In genomic region chr19:49866933-49867782, GRCh38 we compare ENCODE assay signal across 1 cellular context.
TF ChIP-seq lines count a peak whose summit lies in the region.

Gene PNKP (minus strand): TSS chr19:49867576. CDS start chr19:49867204, 372 bp downstream.

TF ChIP-seq in HepG2, 621 proteins besides CTCF, POLR2A, EP300 and RAD21 (continued from another document and continues in another):
- 0 out of 2 replicates have a peak, but pooled peaks have one; percentile 11 for TF ChIP-seq FOXO1 (CRISPR knock-in tag; IDR thresholded peaks at IDR 0.05)
- TF ChIP-seq ZNF710 (CRISPR knock-in tag; IDR thresholded peaks at IDR 0.05; ENCODE audit: borderline replicate concordance) = 0 out of 2 replicates have a peak, but pooled peaks have one; percentile 59
- TF ChIP-seq ZNF280B (CRISPR knock-in tag; IDR thresholded peaks at IDR 0.05; ENCODE audit: borderline replicate concordance) = peak; percentile 93
- peak; percentile 96 for TF ChIP-seq HDAC1 (CRISPR knock-in tag; IDR thresholded peaks at IDR 0.05)
- no peak for TF ChIP-seq HNF1A (IDR thresholded peaks at IDR 0.05; ENCODE audit: low read depth)
- TF ChIP-seq HNF1A (CRISPR knock-in tag; IDR thresholded peaks at IDR 0.05; ENCODE audit: borderline replicate concordance) = peak; percentile 60; the same call in 1 of the 2 replicates
- TF ChIP-seq, protein P1, sequence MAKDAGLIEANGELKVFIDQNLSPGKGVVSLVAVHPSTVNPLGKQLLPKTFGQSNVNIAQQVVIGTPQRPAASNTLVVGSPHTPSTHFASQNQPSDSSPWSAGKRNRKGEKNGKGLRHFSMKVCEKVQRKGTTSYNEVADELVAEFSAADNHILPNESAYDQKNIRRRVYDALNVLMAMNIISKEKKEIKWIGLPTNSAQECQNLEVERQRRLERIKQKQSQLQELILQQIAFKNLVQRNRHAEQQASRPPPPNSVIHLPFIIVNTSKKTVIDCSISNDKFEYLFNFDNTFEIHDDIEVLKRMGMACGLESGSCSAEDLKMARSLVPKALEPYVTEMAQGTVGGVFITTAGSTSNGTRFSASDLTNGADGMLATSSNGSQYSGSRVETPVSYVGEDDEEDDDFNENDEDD (CRISPR knock-in tag; IDR thresholded peaks at IDR 0.05; ENCODE audit: borderline replicate concordance) = peak; percentile 80; the same call in 1 of the 2 replicates
- TF ChIP-seq ZNF414 (CRISPR knock-in tag; IDR thresholded peaks at IDR 0.05) = peak; percentile 21; the same call in 1 of the 2 replicates
- TF ChIP-seq ZNF33B (CRISPR knock-in tag; IDR thresholded peaks at IDR 0.05) = no peak
- peak; percentile 77 for TF ChIP-seq ZFY (CRISPR knock-in tag; IDR thresholded peaks at IDR 0.05)
- peak; percentile 79; the same call in 1 of the 2 replicates for TF ChIP-seq ZNF451 (CRISPR knock-in tag; IDR thresholded peaks at IDR 0.05)
- TF ChIP-seq YEATS4 (CRISPR knock-in tag; IDR thresholded peaks at IDR 0.05; ENCODE audit: borderline replicate concordance) = peak; percentile 83; the same call in 1 of the 2 replicates
- TF ChIP-seq, protein P2, sequence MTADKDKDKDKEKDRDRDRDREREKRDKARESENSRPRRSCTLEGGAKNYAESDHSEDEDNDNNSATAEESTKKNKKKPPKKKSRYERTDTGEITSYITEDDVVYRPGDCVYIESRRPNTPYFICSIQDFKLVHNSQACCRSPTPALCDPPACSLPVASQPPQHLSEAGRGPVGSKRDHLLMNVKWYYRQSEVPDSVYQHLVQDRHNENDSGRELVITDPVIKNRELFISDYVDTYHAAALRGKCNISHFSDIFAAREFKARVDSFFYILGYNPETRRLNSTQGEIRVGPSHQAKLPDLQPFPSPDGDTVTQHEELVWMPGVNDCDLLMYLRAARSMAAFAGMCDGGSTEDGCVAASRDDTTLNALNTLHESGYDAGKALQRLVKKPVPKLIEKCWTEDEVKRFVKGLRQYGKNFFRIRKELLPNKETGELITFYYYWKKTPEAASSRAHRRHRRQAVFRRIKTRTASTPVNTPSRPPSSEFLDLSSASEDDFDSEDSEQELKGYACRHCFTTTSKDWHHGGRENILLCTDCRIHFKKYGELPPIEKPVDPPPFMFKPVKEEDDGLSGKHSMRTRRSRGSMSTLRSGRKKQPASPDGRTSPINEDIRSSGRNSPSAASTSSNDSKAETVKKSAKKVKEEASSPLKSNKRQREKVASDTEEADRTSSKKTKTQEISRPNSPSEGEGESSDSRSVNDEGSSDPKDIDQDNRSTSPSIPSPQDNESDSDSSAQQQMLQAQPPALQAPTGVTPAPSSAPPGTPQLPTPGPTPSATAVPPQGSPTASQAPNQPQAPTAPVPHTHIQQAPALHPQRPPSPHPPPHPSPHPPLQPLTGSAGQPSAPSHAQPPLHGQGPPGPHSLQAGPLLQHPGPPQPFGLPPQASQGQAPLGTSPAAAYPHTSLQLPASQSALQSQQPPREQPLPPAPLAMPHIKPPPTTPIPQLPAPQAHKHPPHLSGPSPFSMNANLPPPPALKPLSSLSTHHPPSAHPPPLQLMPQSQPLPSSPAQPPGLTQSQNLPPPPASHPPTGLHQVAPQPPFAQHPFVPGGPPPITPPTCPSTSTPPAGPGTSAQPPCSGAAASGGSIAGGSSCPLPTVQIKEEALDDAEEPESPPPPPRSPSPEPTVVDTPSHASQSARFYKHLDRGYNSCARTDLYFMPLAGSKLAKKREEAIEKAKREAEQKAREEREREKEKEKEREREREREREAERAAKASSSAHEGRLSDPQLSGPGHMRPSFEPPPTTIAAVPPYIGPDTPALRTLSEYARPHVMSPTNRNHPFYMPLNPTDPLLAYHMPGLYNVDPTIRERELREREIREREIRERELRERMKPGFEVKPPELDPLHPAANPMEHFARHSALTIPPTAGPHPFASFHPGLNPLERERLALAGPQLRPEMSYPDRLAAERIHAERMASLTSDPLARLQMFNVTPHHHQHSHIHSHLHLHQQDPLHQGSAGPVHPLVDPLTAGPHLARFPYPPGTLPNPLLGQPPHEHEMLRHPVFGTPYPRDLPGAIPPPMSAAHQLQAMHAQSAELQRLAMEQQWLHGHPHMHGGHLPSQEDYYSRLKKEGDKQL (CRISPR knock-in tag; IDR thresholded peaks at IDR 0.05; ENCODE audit: low read depth) = no peak
- 0 out of 2 replicates have a peak, but pooled peaks have one; percentile 14 for TF ChIP-seq ZBTB7B (CRISPR knock-in tag; IDR thresholded peaks at IDR 0.05)
- TF ChIP-seq ZNF230 (CRISPR knock-in tag; IDR thresholded peaks at IDR 0.05) = peak; percentile 65; the same call in 1 of the 2 replicates
- no peak for TF ChIP-seq IKZF4 (CRISPR knock-in tag; IDR thresholded peaks at IDR 0.05; ENCODE audit: borderline replicate concordance, low read depth, not compliant biosample characterization)
- TF ChIP-seq ZNF224 (CRISPR knock-in tag; IDR thresholded peaks at IDR 0.05) = 0 out of 2 replicates have a peak, but pooled peaks have one; percentile 14
- TF ChIP-seq KAT8 (CRISPR knock-in tag; IDR thresholded peaks at IDR 0.05) = peak; percentile 92
- no peak for TF ChIP-seq BCLAF1 (IDR thresholded peaks at IDR 0.05)
- TF ChIP-seq ZNF839 (CRISPR knock-in tag; IDR thresholded peaks at IDR 0.05; ENCODE audit: borderline replicate concordance) = peak; percentile 86
- peak; percentile 78 for TF ChIP-seq NFYB (CRISPR knock-in tag; IDR thresholded peaks at IDR 0.05)
- peak; percentile 82 for TF ChIP-seq POLR2AphosphoS5 (IDR thresholded peaks at IDR 0.05; ENCODE audit: low read depth, low read length)
- TF ChIP-seq, protein P3, sequence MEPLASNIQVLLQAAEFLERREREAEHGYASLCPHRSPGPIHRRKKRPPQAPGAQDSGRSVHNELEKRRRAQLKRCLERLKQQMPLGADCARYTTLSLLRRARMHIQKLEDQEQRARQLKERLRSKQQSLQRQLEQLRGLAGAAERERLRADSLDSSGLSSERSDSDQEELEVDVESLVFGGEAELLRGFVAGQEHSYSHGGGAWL (CRISPR knock-in tag; IDR thresholded peaks at IDR 0.05) = peak; percentile 36; the same call in 1 of the 2 replicates
- peak; percentile 85 for TF ChIP-seq ZNF747 (CRISPR knock-in tag; IDR thresholded peaks at IDR 0.05; ENCODE audit: borderline replicate concordance)
- peak; percentile 42; the same call in 1 of the 2 replicates for TF ChIP-seq MEF2D (CRISPR knock-in tag; IDR thresholded peaks at IDR 0.05)
- peak; percentile 62 for TF ChIP-seq HOXA5 (CRISPR knock-in tag; IDR thresholded peaks at IDR 0.05)
- no peak for TF ChIP-seq ZNF720 (CRISPR knock-in tag; IDR thresholded peaks at IDR 0.05)
- TF ChIP-seq, protein P4, sequence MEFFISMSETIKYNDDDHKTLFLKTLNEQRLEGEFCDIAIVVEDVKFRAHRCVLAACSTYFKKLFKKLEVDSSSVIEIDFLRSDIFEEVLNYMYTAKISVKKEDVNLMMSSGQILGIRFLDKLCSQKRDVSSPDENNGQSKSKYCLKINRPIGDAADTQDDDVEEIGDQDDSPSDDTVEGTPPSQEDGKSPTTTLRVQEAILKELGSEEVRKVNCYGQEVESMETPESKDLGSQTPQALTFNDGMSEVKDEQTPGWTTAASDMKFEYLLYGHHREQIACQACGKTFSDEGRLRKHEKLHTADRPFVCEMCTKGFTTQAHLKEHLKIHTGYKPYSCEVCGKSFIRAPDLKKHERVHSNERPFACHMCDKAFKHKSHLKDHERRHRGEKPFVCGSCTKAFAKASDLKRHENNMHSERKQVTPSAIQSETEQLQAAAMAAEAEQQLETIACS (CRISPR knock-in tag; IDR thresholded peaks at IDR 0.05) = no peak
- peak; percentile 5; the same call in 1 of the 2 replicates for TF ChIP-seq FOXA3 (CRISPR knock-in tag; IDR thresholded peaks at IDR 0.05)
- 0 out of 2 replicates have a peak, but pooled peaks have one; percentile 14 for TF ChIP-seq ZNF138 (CRISPR knock-in tag; IDR thresholded peaks at IDR 0.05; ENCODE audit: low read depth)
- peak; percentile 49 for TF ChIP-seq RBM39 (IDR thresholded peaks at IDR 0.05; ENCODE audit: low read depth, low read length, poor library complexity, severe bottlenecking)
- TF ChIP-seq, protein P5, sequence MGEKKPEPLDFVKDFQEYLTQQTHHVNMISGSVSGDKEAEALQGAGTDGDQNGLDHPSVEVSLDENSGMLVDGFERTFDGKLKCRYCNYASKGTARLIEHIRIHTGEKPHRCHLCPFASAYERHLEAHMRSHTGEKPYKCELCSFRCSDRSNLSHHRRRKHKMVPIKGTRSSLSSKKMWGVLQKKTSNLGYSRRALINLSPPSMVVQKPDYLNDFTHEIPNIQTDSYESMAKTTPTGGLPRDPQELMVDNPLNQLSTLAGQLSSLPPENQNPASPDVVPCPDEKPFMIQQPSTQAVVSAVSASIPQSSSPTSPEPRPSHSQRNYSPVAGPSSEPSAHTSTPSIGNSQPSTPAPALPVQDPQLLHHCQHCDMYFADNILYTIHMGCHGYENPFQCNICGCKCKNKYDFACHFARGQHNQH (CRISPR knock-in tag; IDR thresholded peaks at IDR 0.05) = peak; percentile 41
- peak in 1 of 2 experiments; percentile 83; a peak in 1 of 4 replicates for TF ChIP-seq KLF16 (CRISPR knock-in tag; IDR thresholded peaks at IDR 0.05)
- TF ChIP-seq KDM5B (CRISPR knock-in tag; IDR thresholded peaks at IDR 0.05; ENCODE audit: borderline replicate concordance) = peak; percentile 71; the same call in 1 of the 2 replicates
